17 cellular contexts compared by ENCODE assay signal in genomic region chrX:27883468-27884092, GRCh38.
DNase-seq lines count a peak whose midpoint lies in the region; ATAC-seq and TF ChIP-seq lines count a peak whose summit lies in the region.
"Had no signal": no experiment of that assay in that cellular context is flagged by ENCODE, and none has a peak within 500 bp of the region (broad histone marks: within the 10 kb centered on the region; RNA-seq: fewer than 3 reads in every experiment).

No MANE protein-coding gene starts in this region.

- H3K4me3 ChIP-seq in GM12865 (ENCODE audit: low read depth, low read length) = no peak overlapping the region
- H3K4me3 ChIP-seq in neuronal stem cell (ENCODE audit: low read length in 2 of 2) = no peak overlapping the region

- intact Hi-C loops in CD14-positive monocyte (cut with micrococcal nuclease) = no loop called here

- no peak overlapping the region for H3K27ac Mint-ChIP-seq in CD14-positive monocyte

- H4K91ac ChIP-seq in neuronal stem cell (ENCODE audit: low read depth, low read length, poor library complexity) = no peak overlapping the region

- no peaks in the 10 kb centered on the region for H3K9me3 ChIP-seq in neuronal stem cell (replicated peaks in 1 of 2; ENCODE audit: control insufficient read depth in 2 of 2, insufficient read depth in 1 of 2, low read depth in 1 of 2, low read length in 2 of 2)
- H3K9me3 ChIP-seq: SK-N-SH had no signal

- no peak overlapping the region for H3K27ac ChIP-seq in neuronal stem cell (replicated peaks; ENCODE audit: low read length)
- H3K27ac ChIP-seq: C4-2B, KMS-11 had no signal

- H3K4me3 Mint-ChIP-seq in CD14-positive monocyte = no peak overlapping the region

- no peaks in the 10 kb centered on the region for H3K36me3 Mint-ChIP-seq in CD14-positive monocyte

- H3K36me3 ChIP-seq in neuronal stem cell (replicated peaks in 1 of 2; ENCODE audit: control insufficient read depth in 2 of 2, insufficient read depth in 2 of 2, low read length in 2 of 2) = no peaks in the 10 kb centered on the region

- H2BK5ac ChIP-seq in neuronal stem cell (ENCODE audit: low read length) = no peak overlapping the region

- H2BK12ac ChIP-seq in neuronal stem cell (ENCODE audit: low read length) = no peak overlapping the region

- no peak for TF ChIP-seq CTCF in GM12865 (IDR thresholded peaks at IDR 0.05; ENCODE audit: insufficient read depth, low read depth, low read length, missing control alignments)
- no peak for TF ChIP-seq CTCF in CD14-positive monocyte (IDR thresholded peaks at IDR 0.05)

- H3K4me1 ChIP-seq in neuronal stem cell (ENCODE audit: control insufficient read depth in 2 of 2, insufficient read depth in 1 of 2, low read depth in 1 of 2, low read length in 2 of 2) = no peaks in the 10 kb centered on the region

- H3K4ac ChIP-seq in neuronal stem cell (ENCODE audit: low read length) = no peak overlapping the region

- no peak overlapping the region for H2BK15ac ChIP-seq in neuronal stem cell (ENCODE audit: low read length)

- DNase-seq in GM12865 (ENCODE audit: low read depth) (peak; percentile 0), amniotic epithelial cell (ENCODE audit: low read depth) (peak; percentile 63), neuronal stem cell (ENCODE audit: low spot score) (peak; percentile 15), SW 1271 (lab: John Stamatoyannopoulos, UW) (no peak), CD14-positive monocyte (ENCODE audit: low spot score) (no peak)
- DNase-seq: GOT3, NCI-H1048, NCI-H1436 treated with DMSO at 0.1 percent for 48 hours, NCI-H2029 treated with DMSO at 0.1 percent for 48 hours, NCI-H510A treated with DMSO at 0.1 percent for 48 hours, SHP77, SK-N-SH had no signal

- no peak overlapping the region for H3K14ac ChIP-seq in neuronal stem cell (ENCODE audit: low read length)

- no peak overlapping the region for H4K8ac ChIP-seq in neuronal stem cell (ENCODE audit: low read depth, low read length)

- no CpG with 5 or more reads among the region's 3 CpGs for WGBS in neuronal stem cell (ENCODE audit: extremely low coverage in 2 of 2, insufficient read length in 2 of 2, insufficient replicate concordance in 1 of 2), 2 donors

- H3K4me1 Mint-ChIP-seq in CD14-positive monocyte = no peaks in the 10 kb centered on the region

- H3K79me1 ChIP-seq in neuronal stem cell (ENCODE audit: low read depth, low read length) = no peaks in the 10 kb centered on the region

- no peak overlapping the region for H3K23ac ChIP-seq in neuronal stem cell (ENCODE audit: low read depth, low read length, poor library complexity)

- peaks cover 0 to 7% (median 0%) of the 10 kb centered on the region in 7 donors for H3K9me3 Mint-ChIP-seq in CD14-positive monocyte

- no peaks in the 10 kb centered on the region for H3K27me3 ChIP-seq in neuronal stem cell (ENCODE audit: control insufficient read depth in 3 of 3, insufficient read depth in 3 of 3, low read depth in 1 of 3, low read length in 3 of 3)

- H2AFZ ChIP-seq in neuronal stem cell (ENCODE audit: low read length) = no peak overlapping the region

- no peaks in the 10 kb centered on the region for H3K27me3 Mint-ChIP-seq in CD14-positive monocyte (ENCODE audit: low read depth in 3 of 3)

- no peak overlapping the region for H2BK120ac ChIP-seq in neuronal stem cell (ENCODE audit: low read depth, low read length)

- peak; percentile 50 for ATAC-seq in HG02852 (IDR thresholded peaks at IDR 0.05; ENCODE audit: unreplicated experiment)
- no peak for ATAC-seq in HG02981 (IDR thresholded peaks at IDR 0.05; ENCODE audit: unreplicated experiment)
- ATAC-seq: HepG2 had no signal

- no peak overlapping the region for H2AK5ac ChIP-seq in neuronal stem cell (ENCODE audit: low read depth, low read length)

- no peak overlapping the region for H3K4me2 ChIP-seq in neuronal stem cell (ENCODE audit: insufficient read depth, low read length, poor library complexity, severe bottlenecking)
- H3K4me2 ChIP-seq: KMS-11, SK-N-SH had no signal

- no peak overlapping the region for H3K9ac ChIP-seq in neuronal stem cell (ENCODE audit: low read depth, low read length, poor library complexity)
- H3K9ac ChIP-seq: KMS-11, SK-N-SH had no signal

- no peak overlapping the region for H3K18ac ChIP-seq in neuronal stem cell (ENCODE audit: low read length)

Comparison
In these comparisons a context has a peak if more than half of its experiments do, and no peak if none do; other contexts are left out.
1. DNase-seq: peak in GM12865 (single experiment), amniotic epithelial cell (single experiment) and neuronal stem cell (single experiment); none in SW 1271 (0 of 2) and CD14-positive monocyte (single experiment).